In genomic region chr21:43923391-43923790, GRCh38 we compare ENCODE assay signal across 10 cellular contexts. TPM values are rescaled to one million over a fixed set of nuclear protein-coding genes. Genes with fewer than 3 reads are reported as not detected.
DNase-seq lines count a peak whose midpoint lies in the region; ATAC-seq lines count a peak whose summit lies in the region.
"Had no signal": no experiment of that assay in that cellular context is flagged by ENCODE, and none has a peak within 500 bp of the region (broad histone marks: within the 10 kb centered on the region; RNA-seq: fewer than 3 reads in every experiment).

No MANE protein-coding gene starts in this region.

- peaks cover 55% of the 10 kb centered on the region for H3K4me1 Mint-ChIP-seq in activated T-cell treated with anti-CD3 and anti-CD28 coated beads, Interleukin-2, amount 50 U/mL, for 24 hours (ENCODE audit: low read depth)
- peaks cover 45% of the 10 kb centered on the region for H3K4me1 Mint-ChIP-seq in activated T-cell treated with anti-CD3 and anti-CD28 coated beads, Interleukin-2, amount 50 U/mL, for 4 hours (ENCODE audit: low read depth)
- H3K4me1 Mint-ChIP-seq in stimulated activated effector memory CD8-positive, alpha-beta T cell treated with anti-CD3 and anti-CD28 coated beads, Interleukin-12 subunit alpha, Interleukin-12 subunit beta, amount 100 ng/mL, for 72 hours: peaks cover 49% of the 10 kb centered on the region

- H3K4me3 Mint-ChIP-seq in activated T-cell treated with anti-CD3 and anti-CD28 coated beads, Interleukin-2, amount 50 U/mL, for 24 hours: no peak overlapping the region
- no peak overlapping the region for H3K4me3 Mint-ChIP-seq in activated T-cell treated with anti-CD3 and anti-CD28 coated beads, Interleukin-2, amount 50 U/mL, for 4 hours
- H3K4me3 Mint-ChIP-seq in stimulated activated effector memory CD8-positive, alpha-beta T cell treated with anti-CD3 and anti-CD28 coated beads, Interleukin-12 subunit alpha, Interleukin-12 subunit beta, amount 100 ng/mL, for 72 hours: no peak overlapping the region
- H3K4me3 Mint-ChIP-seq: central memory CD8-positive, alpha-beta T cell; natural killer cell had no signal

- ATAC-seq in activated T-cell treated with anti-CD3 and anti-CD28 coated beads, Interleukin-2, amount 50 U/mL, for 4 hours: no peak
- ATAC-seq in stimulated activated effector memory CD8-positive, alpha-beta T cell treated with anti-CD3 and anti-CD28 coated beads, Interleukin-12 subunit alpha, Interleukin-12 subunit beta, amount 100 ng/mL, for 72 hours: no peak
- no peak for ATAC-seq in HG02981 (IDR thresholded peaks at IDR 0.05; ENCODE audit: unreplicated experiment)
- ATAC-seq: natural killer cell had no signal

- H3K27ac Mint-ChIP-seq in activated T-cell treated with anti-CD3 and anti-CD28 coated beads, Interleukin-2, amount 50 U/mL, for 24 hours: peak overlapping the region; percentile 93
- H3K27ac Mint-ChIP-seq in stimulated activated effector memory CD8-positive, alpha-beta T cell treated with anti-CD3 and anti-CD28 coated beads, Interleukin-12 subunit alpha, Interleukin-12 subunit beta, amount 100 ng/mL, for 72 hours: peak overlapping the region; percentile 95
- H3K27ac Mint-ChIP-seq: natural killer cell had no signal

- no peaks in the 10 kb centered on the region for H3K27me3 Mint-ChIP-seq in activated T-cell treated with anti-CD3 and anti-CD28 coated beads, Interleukin-2, amount 50 U/mL, for 24 hours
- no peaks in the 10 kb centered on the region for H3K27me3 Mint-ChIP-seq in activated T-cell treated with anti-CD3 and anti-CD28 coated beads, Interleukin-2, amount 50 U/mL, for 4 hours (ENCODE audit: low read depth)
- H3K27me3 Mint-ChIP-seq: central memory CD8-positive, alpha-beta T cell had no signal

- H3K9me3 Mint-ChIP-seq in activated T-cell treated with anti-CD3 and anti-CD28 coated beads, Interleukin-2, amount 50 U/mL, for 24 hours: no peaks in the 10 kb centered on the region
- no peaks in the 10 kb centered on the region for H3K9me3 Mint-ChIP-seq in activated T-cell treated with anti-CD3 and anti-CD28 coated beads, Interleukin-2, amount 50 U/mL, for 4 hours
- H3K9me3 Mint-ChIP-seq in stimulated activated effector memory CD8-positive, alpha-beta T cell treated with anti-CD3 and anti-CD28 coated beads, Interleukin-12 subunit alpha, Interleukin-12 subunit beta, amount 100 ng/mL, for 72 hours: no peaks in the 10 kb centered on the region
- H3K9me3 Mint-ChIP-seq: central memory CD8-positive, alpha-beta T cell; natural killer cell had no signal

- peaks cover 45% of the 10 kb centered on the region for H3K36me3 Mint-ChIP-seq in activated T-cell treated with anti-CD3 and anti-CD28 coated beads, Interleukin-2, amount 50 U/mL, for 24 hours (ENCODE audit: low read depth)
- peaks cover 12% of the 10 kb centered on the region for H3K36me3 Mint-ChIP-seq in activated T-cell treated with anti-CD3 and anti-CD28 coated beads, Interleukin-2, amount 50 U/mL, for 4 hours (ENCODE audit: insufficient read depth)
- H3K36me3 Mint-ChIP-seq in stimulated activated effector memory CD8-positive, alpha-beta T cell treated with anti-CD3 and anti-CD28 coated beads, Interleukin-12 subunit alpha, Interleukin-12 subunit beta, amount 100 ng/mL, for 72 hours: peaks cover 33% of the 10 kb centered on the region
- H3K36me3 Mint-ChIP-seq: natural killer cell had no signal

- DNase-seq in activated T-cell treated with anti-CD3 and anti-CD28 coated beads, Interleukin-2, amount 50 U/mL, for 24 hours: no peak
- no peak for DNase-seq in activated T-cell treated with anti-CD3 and anti-CD28 coated beads, Interleukin-2, amount 50 U/mL, for 4 hours
- peak; percentile 50 for DNase-seq in inferior parietal cortex (ENCODE audit: extremely low spot score)
- DNase-seq in stimulated activated effector memory CD8-positive, alpha-beta T cell treated with anti-CD3 and anti-CD28 coated beads, Interleukin-12 subunit alpha, Interleukin-12 subunit beta, amount 100 ng/mL, for 72 hours (ENCODE audit: low spot score in 2 of 2): no peak
- no peak for DNase-seq in NCI-H748 (lab: John Stamatoyannopoulos, UW; ENCODE audit: unreplicated experiment)
- no peak for DNase-seq in NCI-H187 (lab: John Stamatoyannopoulos, UW)
- DNase-seq: natural killer cell had no signal

- H3K27ac ChIP-seq in angular gyrus (ENCODE audit: low read depth, low read length): peak overlapping the region; percentile 8

RNA-seq across cellular contexts. Expression of gene AGPAT3, which starts 58.4 kb away (rescaled TPM):
- 100 to 1,000 TPM in 2 of 3 donors, 10 to 100 TPM in 1; 97.4 to 122 (median 117) TPM for total RNA-seq in activated T-cell treated with anti-CD3 and anti-CD28 coated beads, Interleukin-2, amount 50 U/mL, for 4 hours
